8 cellular contexts compared by ENCODE assay signal in the genomic region with DNA sequence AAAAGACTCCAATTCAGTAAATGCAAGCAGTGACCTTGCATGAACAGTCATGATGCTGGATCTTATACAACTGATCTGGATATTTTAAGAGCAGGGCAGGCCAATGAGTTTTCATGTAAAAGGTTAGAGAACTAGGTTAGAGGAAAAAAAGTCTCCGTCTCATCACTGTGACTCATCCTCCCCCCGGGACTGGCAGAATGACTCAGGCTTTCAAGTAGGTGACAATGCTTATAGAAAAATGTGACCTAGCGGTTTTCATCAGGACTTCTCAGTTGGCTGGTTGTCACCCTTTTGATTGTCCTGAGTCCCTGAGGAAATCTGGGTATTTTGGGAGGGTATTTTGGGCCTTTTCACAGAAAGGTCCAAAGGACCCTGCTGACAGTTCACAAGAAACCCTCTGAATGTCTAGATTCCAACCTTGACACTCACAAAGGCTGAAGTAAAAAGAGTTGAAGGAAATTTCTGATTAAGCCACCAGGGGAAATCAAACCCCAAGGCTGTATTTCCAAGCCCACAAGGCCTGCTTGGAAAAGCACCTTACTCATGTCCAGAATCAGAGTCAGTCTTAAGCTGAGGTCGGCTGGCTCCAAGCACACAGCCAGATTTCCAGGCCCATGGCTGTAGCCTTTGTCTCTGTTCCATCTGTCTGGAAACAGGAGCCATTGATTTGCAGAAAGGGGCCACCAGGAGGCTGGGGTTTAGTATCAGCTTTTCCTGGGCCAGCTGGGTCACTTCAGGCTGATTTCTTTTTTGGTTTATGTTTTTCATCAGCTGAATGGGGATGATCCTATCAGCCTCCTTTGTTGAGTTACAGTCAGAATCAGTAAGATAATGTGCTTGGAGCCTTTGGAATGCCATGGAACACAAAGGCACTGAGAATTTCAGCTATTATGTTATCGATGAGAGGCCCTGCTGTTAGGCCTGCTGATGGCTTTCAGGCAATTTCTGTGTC.
A peak's percentile ranks its signal among the peaks of the same experiment; 100 is the strongest.
DNase-seq lines count a peak whose midpoint lies in the region; ATAC-seq and TF ChIP-seq lines count a peak whose summit lies in the region.

No MANE protein-coding gene starts in this region.

- no peaks in the 10 kb centered on the region for H3K9me2 ChIP-seq in SK-N-SH

- POLR2A ChIA-PET in SK-N-SH (lab: Yijun Ruan, JAX), result interaction anchor here (0.6 kb wide), 1 partner anchor 87 kb away, joined by 3 read pairs; no protein-coding TSS in a partner anchor

- no peak for TF ChIP-seq POLR2A in sigmoid colon (IDR thresholded peaks at IDR 0.05)

- peak; percentile 52 to 93; a peak in 3 of 4 replicates for TF ChIP-seq EP300 in SK-N-SH (IDR thresholded peaks at IDR 0.05; ENCODE audit: borderline replicate concordance in 1 of 2, low read depth in 1 of 2, low read length in 1 of 2)
- TF ChIP-seq EP300 in sigmoid colon (IDR thresholded peaks at IDR 0.05), result no peak

- peak; percentile 70 for DNase-seq in AG08396 (ENCODE audit: low spot score)
- peak; percentile 39 for DNase-seq in SK-N-SH
- peak; percentile 63 for DNase-seq in fibroblast of peridontal ligament (ENCODE audit: extremely low read depth)
- DNase-seq in sigmoid colon, result peak; percentile 82
- DNase-seq in GM19238 (ENCODE audit: insufficient read length, low spot score), result no peak
- no peak for DNase-seq in DMS153 treated with DMSO at 0.1 percent for 48 hours (lab: John Stamatoyannopoulos, UW; ENCODE audit: unreplicated experiment)

- H3K36me3 ChIP-seq in SK-N-SH (replicated peaks in 1 of 2; ENCODE audit: control insufficient read depth in 1 of 2, insufficient read depth in 2 of 2, low read length in 1 of 2) (no peaks in the 10 kb centered on the region), sigmoid colon (no peaks in the 10 kb centered on the region)

- H4K20me1 ChIP-seq in SK-N-SH (ENCODE audit: insufficient read depth), result no peaks in the 10 kb centered on the region

- H3K4me3 ChIP-seq in SK-N-SH (ENCODE audit: low read depth in 2 of 2, low read length in 1 of 2) (no peak overlapping the region), sigmoid colon (no peak overlapping the region)

- H3K79me2 ChIP-seq in SK-N-SH (ENCODE audit: insufficient read depth), result no peaks in the 10 kb centered on the region

- WGBS in SK-N-SH (ENCODE audit: low lambda C conversion rate), result 12% methylated on average over 5 of the region's 5 CpGs
- 61 to 77% methylated on average over 5 of the region's 5 CpGs for whole genome bisulfite sequencing in sigmoid colon, 2 donors

- H3K27ac ChIP-seq in SK-N-SH (ENCODE audit: low read depth in 2 of 2, low read length in 1 of 2) (peak overlapping the region; percentile 68 to 84; a peak in 3 of 4 replicates), sigmoid colon (peak overlapping the region in 2 of 4 donors; percentile 53 to 57)

- peaks cover 38% of the 10 kb centered on the region for H3F3A ChIP-seq in SK-N-SH (replicated peaks; ENCODE audit: insufficient read depth)

- H3K4me1 ChIP-seq in SK-N-SH (ENCODE audit: control insufficient read depth in 1 of 2, insufficient read depth in 2 of 2, low read depth in 1 of 2, low read length in 1 of 2) (peaks cover 25 to 34% of the 10 kb centered on the region in 2 experiments), sigmoid colon (peaks cover 0 to 19% (median 12%) of the 10 kb centered on the region in 4 donors)

- TF ChIP-seq CTCF in SK-N-SH (IDR thresholded peaks at IDR 0.05) (peak; percentile 57), sigmoid colon (IDR thresholded peaks at IDR 0.05) (peak in 1 of 4 experiments; percentile 12)

- ATAC-seq in GM18870 (IDR thresholded peaks at IDR 0.05; ENCODE audit: unreplicated experiment), result peak; percentile 89
- peak; percentile 72 for ATAC-seq in HG03103 (IDR thresholded peaks at IDR 0.05; ENCODE audit: low read depth, unreplicated experiment)

- H3K9me3 ChIP-seq in SK-N-SH, result no peaks in the 10 kb centered on the region
- no peaks in the 10 kb centered on the region for H3K9me3 ChIP-seq in sigmoid colon

- H2AFZ ChIP-seq in SK-N-SH (ENCODE audit: low read depth), result peak overlapping the region; percentile 42; the same call in 1 of the 2 replicates

- peak; percentile 25 for TF ChIP-seq RAD21 in SK-N-SH (IDR thresholded peaks at IDR 0.05; ENCODE audit: low read length)

- peak overlapping the region; percentile 35; the same call in 1 of the 2 replicates for H3K4me2 ChIP-seq in SK-N-SH

- H3K9ac ChIP-seq in SK-N-SH, result peak overlapping the region; percentile 20

- CTCF ChIA-PET in SK-N-SH (lab: Yijun Ruan, JAX), result interaction anchor here (1.0 to 1.1 kb wide), 2 partner anchors 140 to 142 kb away, joined by 3 read pairs; no protein-coding TSS in a partner anchor

- intact Hi-C loops in sigmoid colon (cut with DNase I), result no loop called here

- H3K27me3 ChIP-seq in SK-N-SH (ENCODE audit: insufficient read depth), result no peaks in the 10 kb centered on the region
- H3K27me3 ChIP-seq in sigmoid colon, result no peaks in the 10 kb centered on the region

TF ChIP-seq in SK-N-SH, 30 proteins besides CTCF, POLR2A, EP300 and RAD21 (continues in another document):
- TF ChIP-seq GATA2 (CRISPR knock-in tag; IDR thresholded peaks at IDR 0.05) (peak; percentile 74), FOXM1 (IDR thresholded peaks at IDR 0.05; ENCODE audit: low read depth) (peak; percentile 52; the same call in 1 of the 2 replicates), FOXJ3 (CRISPR knock-in tag; IDR thresholded peaks at IDR 0.05) (peak; percentile 49; the same call in 1 of the 2 replicates), RCOR1 (IDR thresholded peaks at IDR 0.05; ENCODE audit: low read length) (peak; percentile 72), JUND (IDR thresholded peaks at IDR 0.05) (peak; percentile 98), NFIC (IDR thresholded peaks at IDR 0.05; ENCODE audit: borderline replicate concordance) (peak; percentile 77), FOSL2 (IDR thresholded peaks at IDR 0.05; ENCODE audit: borderline replicate concordance, low read depth) (peak; percentile 99), TEAD4 (IDR thresholded peaks at IDR 0.05; ENCODE audit: borderline replicate concordance, insufficient read depth) (peak; percentile 77; the same call in 1 of the 2 replicates), TCF12 (IDR thresholded peaks at IDR 0.05) (peak; percentile 87)
- TF ChIP-seq, protein P1, sequence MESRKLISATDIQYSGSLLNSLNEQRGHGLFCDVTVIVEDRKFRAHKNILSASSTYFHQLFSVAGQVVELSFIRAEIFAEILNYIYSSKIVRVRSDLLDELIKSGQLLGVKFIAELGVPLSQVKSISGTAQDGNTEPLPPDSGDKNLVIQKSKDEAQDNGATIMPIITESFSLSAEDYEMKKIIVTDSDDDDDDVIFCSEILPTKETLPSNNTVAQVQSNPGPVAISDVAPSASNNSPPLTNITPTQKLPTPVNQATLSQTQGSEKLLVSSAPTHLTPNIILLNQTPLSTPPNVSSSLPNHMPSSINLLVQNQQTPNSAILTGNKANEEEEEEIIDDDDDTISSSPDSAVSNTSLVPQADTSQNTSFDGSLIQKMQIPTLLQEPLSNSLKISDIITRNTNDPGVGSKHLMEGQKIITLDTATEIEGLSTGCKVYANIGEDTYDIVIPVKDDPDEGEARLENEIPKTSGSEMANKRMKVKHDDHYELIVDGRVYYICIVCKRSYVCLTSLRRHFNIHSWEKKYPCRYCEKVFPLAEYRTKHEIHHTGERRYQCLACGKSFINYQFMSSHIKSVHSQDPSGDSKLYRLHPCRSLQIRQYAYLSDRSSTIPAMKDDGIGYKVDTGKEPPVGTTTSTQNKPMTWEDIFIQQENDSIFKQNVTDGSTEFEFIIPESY (IDR thresholded peaks at IDR 0.05; ENCODE audit: borderline replicate concordance, low read depth), result peak; percentile 71; the same call in 1 of the 2 replicates
- TF ChIP-seq, protein P2, sequence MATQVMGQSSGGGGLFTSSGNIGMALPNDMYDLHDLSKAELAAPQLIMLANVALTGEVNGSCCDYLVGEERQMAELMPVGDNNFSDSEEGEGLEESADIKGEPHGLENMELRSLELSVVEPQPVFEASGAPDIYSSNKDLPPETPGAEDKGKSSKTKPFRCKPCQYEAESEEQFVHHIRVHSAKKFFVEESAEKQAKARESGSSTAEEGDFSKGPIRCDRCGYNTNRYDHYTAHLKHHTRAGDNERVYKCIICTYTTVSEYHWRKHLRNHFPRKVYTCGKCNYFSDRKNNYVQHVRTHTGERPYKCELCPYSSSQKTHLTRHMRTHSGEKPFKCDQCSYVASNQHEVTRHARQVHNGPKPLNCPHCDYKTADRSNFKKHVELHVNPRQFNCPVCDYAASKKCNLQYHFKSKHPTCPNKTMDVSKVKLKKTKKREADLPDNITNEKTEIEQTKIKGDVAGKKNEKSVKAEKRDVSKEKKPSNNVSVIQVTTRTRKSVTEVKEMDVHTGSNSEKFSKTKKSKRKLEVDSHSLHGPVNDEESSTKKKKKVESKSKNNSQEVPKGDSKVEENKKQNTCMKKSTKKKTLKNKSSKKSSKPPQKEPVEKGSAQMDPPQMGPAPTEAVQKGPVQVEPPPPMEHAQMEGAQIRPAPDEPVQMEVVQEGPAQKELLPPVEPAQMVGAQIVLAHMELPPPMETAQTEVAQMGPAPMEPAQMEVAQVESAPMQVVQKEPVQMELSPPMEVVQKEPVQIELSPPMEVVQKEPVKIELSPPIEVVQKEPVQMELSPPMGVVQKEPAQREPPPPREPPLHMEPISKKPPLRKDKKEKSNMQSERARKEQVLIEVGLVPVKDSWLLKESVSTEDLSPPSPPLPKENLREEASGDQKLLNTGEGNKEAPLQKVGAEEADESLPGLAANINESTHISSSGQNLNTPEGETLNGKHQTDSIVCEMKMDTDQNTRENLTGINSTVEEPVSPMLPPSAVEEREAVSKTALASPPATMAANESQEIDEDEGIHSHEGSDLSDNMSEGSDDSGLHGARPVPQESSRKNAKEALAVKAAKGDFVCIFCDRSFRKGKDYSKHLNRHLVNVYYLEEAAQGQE (IDR thresholded peaks at IDR 0.05; ENCODE audit: low read depth, low read length), result no peak
- TF ChIP-seq, protein P3, sequence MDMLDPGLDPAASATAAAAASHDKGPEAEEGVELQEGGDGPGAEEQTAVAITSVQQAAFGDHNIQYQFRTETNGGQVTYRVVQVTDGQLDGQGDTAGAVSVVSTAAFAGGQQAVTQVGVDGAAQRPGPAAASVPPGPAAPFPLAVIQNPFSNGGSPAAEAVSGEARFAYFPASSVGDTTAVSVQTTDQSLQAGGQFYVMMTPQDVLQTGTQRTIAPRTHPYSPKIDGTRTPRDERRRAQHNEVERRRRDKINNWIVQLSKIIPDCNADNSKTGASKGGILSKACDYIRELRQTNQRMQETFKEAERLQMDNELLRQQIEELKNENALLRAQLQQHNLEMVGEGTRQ (IDR thresholded peaks at IDR 0.05; ENCODE audit: borderline replicate concordance, low read depth, low read length), result no peak
- TF ChIP-seq, protein P4, sequence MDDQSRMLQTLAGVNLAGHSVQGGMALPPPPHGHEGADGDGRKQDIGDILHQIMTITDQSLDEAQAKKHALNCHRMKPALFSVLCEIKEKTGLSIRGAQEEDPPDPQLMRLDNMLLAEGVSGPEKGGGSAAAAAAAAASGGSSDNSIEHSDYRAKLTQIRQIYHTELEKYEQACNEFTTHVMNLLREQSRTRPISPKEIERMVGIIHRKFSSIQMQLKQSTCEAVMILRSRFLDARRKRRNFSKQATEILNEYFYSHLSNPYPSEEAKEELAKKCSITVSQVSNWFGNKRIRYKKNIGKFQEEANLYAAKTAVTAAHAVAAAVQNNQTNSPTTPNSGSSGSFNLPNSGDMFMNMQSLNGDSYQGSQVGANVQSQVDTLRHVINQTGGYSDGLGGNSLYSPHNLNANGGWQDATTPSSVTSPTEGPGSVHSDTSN (IDR thresholded peaks at IDR 0.05), result peak; percentile 73

Comparison
In these comparisons a context has a peak if more than half of its experiments do, and no peak if none do; other contexts are left out.
1. DNase-seq: peak in AG08396 (single experiment), SK-N-SH (single experiment), fibroblast of peridontal ligament (single experiment) and sigmoid colon (single experiment); none in GM19238 (single experiment) and DMS153 treated with DMSO at 0.1 percent for 48 hours (single experiment).